In genomic region chr2:179434357-179434756, GRCh38 we compare ENCODE assay signal across 13 cellular contexts.
DNase-seq lines count a peak whose midpoint lies in the region; ATAC-seq and TF ChIP-seq lines count a peak whose summit lies in the region.
"Had no signal": no experiment of that assay in that cellular context is flagged by ENCODE, and none has a peak within 500 bp of the region (broad histone marks: within the 10 kb centered on the region; RNA-seq: fewer than 3 reads in every experiment).

No MANE protein-coding gene starts in this region.

- peaks cover 4% of the 10 kb centered on the region; the same call in 1 of the 2 replicates for H3K4me1 ChIP-seq in HEK293 (ENCODE audit: control insufficient read depth, insufficient read depth, low read length)
- peaks cover under 1% of the 10 kb centered on the region for H3K4me1 ChIP-seq in endodermal cell (ENCODE audit: control insufficient read depth, insufficient read depth, low read length)
- peaks cover 1% of the 10 kb centered on the region for H3K4me1 ChIP-seq in osteoblast (ENCODE audit: insufficient read depth, low read length)
- H3K4me1 ChIP-seq: BLaER1 had no signal

- no peaks in the 10 kb centered on the region for H3K36me3 Mint-ChIP-seq in endodermal cell (ENCODE audit: low read depth)
- H3K36me3 Mint-ChIP-seq in activated naive CD4-positive, alpha-beta T cell treated with anti-CD3 and anti-CD28 coated beads for 36 hours (ENCODE audit: low read depth), result no peaks in the 10 kb centered on the region
- H3K36me3 Mint-ChIP-seq: CD8-positive, alpha-beta T cell had no signal

- DNase-seq in NCI-H82 (lab: John Stamatoyannopoulos, UW) (peak; percentile 12), NCI-H82 treated with DMSO at 0.1 percent for 48 hours (lab: John Stamatoyannopoulos, UW; ENCODE audit: unreplicated experiment) (no peak), endodermal cell (no peak), osteoblast (ENCODE audit: insufficient read length, low spot score, missing footprints) (no peak)
- DNase-seq in activated naive CD4-positive, alpha-beta T cell treated with anti-CD3 and anti-CD28 coated beads for 36 hours, result no peak
- DNase-seq: 8988T; CD8-positive, alpha-beta T cell; GOT3; H7 had no signal

- CTCF ChIA-PET in HEK293 (lab: Yijun Ruan, JAX), result interaction anchor here (1.1 kb wide), 2 partner anchors 14 to 644 kb away, joined by 3 to 4 read pairs; no protein-coding TSS in a partner anchor
- CTCF ChIA-PET in activated naive CD4-positive, alpha-beta T cell treated with anti-CD3 and anti-CD28 coated beads for 36 hours (lab: Charles Lee), result interaction anchor here (1.2 kb wide), 1 partner anchor 23 kb away, joined by 3 read pairs; no protein-coding TSS in a partner anchor

- peak overlapping the region; percentile 76 for H2AFZ ChIP-seq in osteoblast (ENCODE audit: low read length)

- H3K79me2 ChIP-seq in osteoblast (ENCODE audit: insufficient read depth, low read length), result no peaks in the 10 kb centered on the region

- H3K27me3 ChIP-seq in endodermal cell (ENCODE audit: control insufficient read depth, insufficient read depth, low read length, poor library complexity, severe bottlenecking) (no peaks in the 10 kb centered on the region), osteoblast (ENCODE audit: insufficient read depth, low read length) (no peaks in the 10 kb centered on the region)
- H3K27me3 ChIP-seq: BLaER1 had no signal

- no peak overlapping the region for H3K4me3 Mint-ChIP-seq in endodermal cell
- no peak overlapping the region for H3K4me3 Mint-ChIP-seq in activated naive CD4-positive, alpha-beta T cell treated with anti-CD3 and anti-CD28 coated beads for 36 hours
- H3K4me3 Mint-ChIP-seq: CD8-positive, alpha-beta T cell had no signal

- H3K9me3 Mint-ChIP-seq in endodermal cell, result no peaks in the 10 kb centered on the region
- H3K9me3 Mint-ChIP-seq in activated naive CD4-positive, alpha-beta T cell treated with anti-CD3 and anti-CD28 coated beads for 36 hours, result no peaks in the 10 kb centered on the region
- H3K9me3 Mint-ChIP-seq: CD8-positive, alpha-beta T cell had no signal

- intact Hi-C loops in activated naive CD4-positive, alpha-beta T cell treated with anti-CD3 and anti-CD28 coated beads for 36 hours (cut with micrococcal nuclease), result no loop called here

- H3K27ac Mint-ChIP-seq in endodermal cell, result no peak overlapping the region
- H3K27ac Mint-ChIP-seq in activated naive CD4-positive, alpha-beta T cell treated with anti-CD3 and anti-CD28 coated beads for 36 hours, result no peak overlapping the region
- H3K27ac Mint-ChIP-seq: CD8-positive, alpha-beta T cell had no signal

- ATAC-seq in HG03095 (IDR thresholded peaks at IDR 0.05; ENCODE audit: unreplicated experiment) (no peak), GM18870 (IDR thresholded peaks at IDR 0.05; ENCODE audit: unreplicated experiment) (no peak)
- ATAC-seq: CD8-positive, alpha-beta T cell had no signal

- H3K36me3 ChIP-seq in HEK293 (ENCODE audit: control insufficient read depth in 2 of 2, insufficient read depth in 1 of 2, low read length in 2 of 2) (no peaks in the 10 kb centered on the region), endodermal cell (ENCODE audit: control insufficient read depth, insufficient read depth, low read length) (no peaks in the 10 kb centered on the region), osteoblast (ENCODE audit: insufficient read depth, low read length) (no peaks in the 10 kb centered on the region)
- H3K36me3 ChIP-seq: BLaER1 had no signal

- H3K4me2 ChIP-seq in osteoblast (ENCODE audit: insufficient read depth, low read length), result no peak overlapping the region
- H3K4me2 ChIP-seq: BLaER1 had no signal

- POLR2A ChIA-PET in HEK293 (lab: Yijun Ruan, JAX), result no interaction called here

- no peaks in the 10 kb centered on the region for H3K27me3 Mint-ChIP-seq in endodermal cell (ENCODE audit: insufficient read depth)
- H3K27me3 Mint-ChIP-seq in activated naive CD4-positive, alpha-beta T cell treated with anti-CD3 and anti-CD28 coated beads for 36 hours (ENCODE audit: low read depth), result peaks cover 8% of the 10 kb centered on the region

- H4K20me1 ChIP-seq in osteoblast (ENCODE audit: insufficient read depth, low read length), result no peaks in the 10 kb centered on the region
- H4K20me1 ChIP-seq: BLaER1 had no signal

- 80 to 95% methylated on average over 1 of the region's 1 CpG for WGBS in endodermal cell (ENCODE audit: insufficient coverage in 1 of 2, insufficient read length in 1 of 2), 2 experiments

- no peak for TF ChIP-seq CTCF in HEK293 (tag by site-specific recombination; IDR thresholded peaks at IDR 0.05)
- TF ChIP-seq CTCF in endodermal cell (conservative IDR thresholded peaks at IDR 0.05), result peak; percentile 44
- TF ChIP-seq CTCF in osteoblast (IDR thresholded peaks at IDR 0.05; ENCODE audit: extremely low read depth, low read depth, low read length), result no peak

- no peak overlapping the region for H3K4me3 ChIP-seq in HEK293 (ENCODE audit: low read depth, low read length)
- no peak overlapping the region for H3K4me3 ChIP-seq in endodermal cell (ENCODE audit: low read length)
- H3K4me3 ChIP-seq in osteoblast (ENCODE audit: insufficient read depth, low read length), result no peak overlapping the region
- H3K4me3 ChIP-seq: BLaER1 had no signal

- no peak overlapping the region for H3K27ac ChIP-seq in HEK293 (ENCODE audit: extremely low read depth, low read depth, low read length)
- no peak overlapping the region for H3K27ac ChIP-seq in endodermal cell (ENCODE audit: low read depth, low read length)
- H3K27ac ChIP-seq in osteoblast (ENCODE audit: low read depth, low read length), result no peak overlapping the region
- H3K27ac ChIP-seq: BLaER1 had no signal

- no peak overlapping the region for H3K9ac ChIP-seq in endodermal cell (ENCODE audit: extremely low read depth, low read length, poor library complexity, severe bottlenecking)
- H3K9ac ChIP-seq: BLaER1 had no signal

- peaks cover 25% of the 10 kb centered on the region for H3K4me1 Mint-ChIP-seq in endodermal cell
- H3K4me1 Mint-ChIP-seq in activated naive CD4-positive, alpha-beta T cell treated with anti-CD3 and anti-CD28 coated beads for 36 hours (ENCODE audit: low read depth), result no peaks in the 10 kb centered on the region

- H3K9me3 ChIP-seq in HEK293 (ENCODE audit: control insufficient read depth, insufficient read depth, low read depth, low read length), result no peaks in the 10 kb centered on the region
- no peaks in the 10 kb centered on the region for H3K9me3 ChIP-seq in endodermal cell (ENCODE audit: control insufficient read depth, low read length)
- H3K9me3 ChIP-seq in osteoblast (ENCODE audit: low read depth, low read length), result no peaks in the 10 kb centered on the region
- H3K9me3 ChIP-seq: BLaER1 had no signal

TF ChIP-seq in HEK293, 187 proteins besides CTCF, POLR2A, EP300 and RAD21:
- TF ChIP-seq ZBTB26 (tag by site-specific recombination; optimal IDR thresholded peaks at IDR 0.05) (no peak), ZNF133 (tag by site-specific recombination; IDR thresholded peaks at IDR 0.05) (peak; percentile 41; the same call in 1 of the 2 replicates)
